ENCODE assay signal across 21 cellular contexts in genomic region chr10:105041956-105042355, GRCh38.
"Had no signal": no experiment of that assay in that cellular context is flagged by ENCODE, and none has a peak within 500 bp of the region (broad histone marks: within the 10 kb centered on the region; RNA-seq: fewer than 3 reads in every experiment).

No MANE protein-coding gene starts in this region.

- ATAC-seq: activated CD8-positive, alpha-beta memory T cell treated with anti-CD3 and anti-CD28 coated beads, Interleukin-2, amount 10 ng/mL, durations not matched to agents 7 days and 5 days; heart left ventricle; left lobe of liver; mucosa of descending colon; naive thymus-derived CD4-positive, alpha-beta T cell; pancreas had no signal

- DNase-seq: activated CD4-positive, alpha-beta memory T cell treated with anti-CD3 and anti-CD28 coated beads for 36 hours; activated CD4-positive, alpha-beta T cell treated with anti-CD3 and anti-CD28 coated beads for 1 hour; activated CD8-positive, alpha-beta memory T cell treated with anti-CD3 and anti-CD28 coated beads, Interleukin-2, amount 10 ng/mL, durations not matched to agents 7 days and 5 days; activated effector memory CD4-positive, alpha-beta T cell treated with Interleukin-2 at 50 U/mL for 16 hours; activated naive CD4-positive, alpha-beta T cell treated with anti-CD3 and anti-CD28 coated beads, Interleukin-2, amount 50 U/mL, for 16 hours; activated T-cell treated with anti-CD3 and anti-CD28 coated beads, Interleukin-2, amount 50 U/mL, for 1 hour; central memory CD4-positive, alpha-beta T cell; colonic mucosa; heart left ventricle; immature natural killer cell; mucosa of descending colon; naive thymus-derived CD4-positive, alpha-beta T cell; sigmoid colon; stimulated activated CD4-positive, alpha-beta T cell treated with anti-CD3 and anti-CD28 coated beads, Interleukin-12 subunit alpha, Interleukin-12 subunit beta, amount 100 ng/mL, for 4 hours; stimulated activated CD4-positive, alpha-beta T cell treated with anti-CD3 and anti-CD28 coated beads, Interleukin-2, amount 100 ng/mL, for 24 hours; stomach; T-helper 1 cell; T1000; testis had no signal

- H3K4me3 ChIP-seq: colonic mucosa, heart left ventricle, mucosa of descending colon, pancreas, sigmoid colon, stomach, testis had no signal
